ENCODE assay signal across 8 cellular contexts in the genomic region with DNA sequence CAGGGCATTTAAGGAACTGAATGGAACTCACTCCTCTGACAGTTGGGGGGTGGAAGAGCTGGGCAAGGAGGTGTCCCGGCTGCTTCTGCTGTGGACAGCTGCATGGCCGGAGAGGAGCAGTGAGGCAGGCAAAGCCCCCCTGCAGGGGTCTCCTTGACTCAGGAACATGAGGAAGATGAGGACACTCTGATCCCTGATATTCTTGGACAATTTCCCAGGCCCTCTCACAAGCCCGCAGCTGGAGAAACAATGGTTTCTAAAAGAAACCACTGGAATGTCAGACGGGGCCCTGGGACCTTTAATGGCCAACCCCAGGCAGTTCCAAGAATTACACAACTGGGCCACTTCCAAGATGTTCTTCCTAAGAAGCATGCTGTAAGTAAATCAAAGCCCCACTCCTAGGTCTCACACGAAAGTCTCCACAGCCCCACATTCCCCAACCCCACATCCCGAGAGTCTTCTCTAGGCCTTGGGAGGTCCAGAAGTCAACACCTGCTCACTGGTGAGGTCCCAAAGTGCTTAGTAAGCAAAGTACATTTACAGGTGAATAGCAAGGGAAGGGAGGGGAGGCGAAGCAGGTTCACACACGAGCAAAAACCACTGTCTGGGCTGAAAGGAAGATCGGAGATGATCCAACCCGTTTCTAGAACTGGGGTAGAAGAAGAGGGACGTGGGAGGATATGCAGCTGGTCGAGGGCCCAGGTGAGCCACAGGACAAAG. TPM values are rescaled to one million over a fixed set of nuclear protein-coding genes. Genes with fewer than 3 reads are reported as not detected.
A peak's percentile ranks its signal among the peaks of the same experiment; 100 is the strongest.
DNase-seq lines count a peak whose midpoint lies in the region; ATAC-seq and TF ChIP-seq lines count a peak whose summit lies in the region.

No MANE protein-coding gene starts in this region.

- peak overlapping the region; percentile 88 for H3K27ac ChIP-seq in left ventricle myocardium inferior (replicated peaks)

- DNase-seq in H4 (ENCODE audit: low spot score) = peak; percentile 86
- DNase-seq in activated CD8-positive, alpha-beta T cell treated with anti-CD3 and anti-CD28 coated beads, Interleukin-2, amount 10 ng/mL, durations not matched to agents 7 days and 5 days = no peak
- DNase-seq in left ventricle myocardium inferior = peak; percentile 53
- no peak for DNase-seq in cerebellar cortex (ENCODE audit: low spot score)
- no peak for DNase-seq in NCI-H82 (lab: John Stamatoyannopoulos, UW)

- TF ChIP-seq CTCF in left ventricle myocardium inferior (IDR thresholded peaks at IDR 0.05; ENCODE audit: borderline replicate concordance) = no peak

- intact Hi-C loops in left ventricle myocardium inferior (cut with micrococcal nuclease) = no loop called here

- H3K27me3 ChIP-seq in left ventricle myocardium inferior (ENCODE audit: low read depth) = no peaks in the 10 kb centered on the region

- H3K9me3 Mint-ChIP-seq in activated CD8-positive, alpha-beta T cell treated with anti-CD3 and anti-CD28 coated beads, Interleukin-2, amount 10 ng/mL, durations not matched to agents 7 days and 5 days (ENCODE audit: insufficient read depth) = no peaks in the 10 kb centered on the region
- no peaks in the 10 kb centered on the region for H3K9me3 Mint-ChIP-seq in stimulated activated memory B cell treated with anti-CD40 and anti-IgM and Interleukin-4, amounts not matched to agents 10 μg/mL and 1 μg/mL and 100 μg/mL, for 72 hours

- H3K9me3 ChIP-seq in left ventricle myocardium inferior (replicated peaks) = no peaks in the 10 kb centered on the region

- peak overlapping the region; percentile 90 for H3K4me3 Mint-ChIP-seq in activated CD8-positive, alpha-beta T cell treated with anti-CD3 and anti-CD28 coated beads, Interleukin-2, amount 10 ng/mL, durations not matched to agents 7 days and 5 days
- peak overlapping the region; percentile 66 for H3K4me3 Mint-ChIP-seq in stimulated activated memory B cell treated with anti-CD40 and anti-IgM and Interleukin-4, amounts not matched to agents 10 μg/mL and 1 μg/mL and 100 μg/mL, for 72 hours

- H3K27ac Mint-ChIP-seq in activated CD8-positive, alpha-beta T cell treated with anti-CD3 and anti-CD28 coated beads, Interleukin-2, amount 10 ng/mL, durations not matched to agents 7 days and 5 days = peak overlapping the region; percentile 92
- H3K27ac Mint-ChIP-seq in stimulated activated memory B cell treated with anti-CD40 and anti-IgM and Interleukin-4, amounts not matched to agents 10 μg/mL and 1 μg/mL and 100 μg/mL, for 72 hours = peak overlapping the region; percentile 86

- H3K4me3 ChIP-seq in left ventricle myocardium inferior = peak overlapping the region; percentile 88

- peaks cover 55% of the 10 kb centered on the region for H3K4me1 Mint-ChIP-seq in activated CD8-positive, alpha-beta T cell treated with anti-CD3 and anti-CD28 coated beads, Interleukin-2, amount 10 ng/mL, durations not matched to agents 7 days and 5 days (ENCODE audit: low read depth)
- peaks cover 44% of the 10 kb centered on the region for H3K4me1 Mint-ChIP-seq in stimulated activated memory B cell treated with anti-CD40 and anti-IgM and Interleukin-4, amounts not matched to agents 10 μg/mL and 1 μg/mL and 100 μg/mL, for 72 hours

- ATAC-seq in activated CD8-positive, alpha-beta T cell treated with anti-CD3 and anti-CD28 coated beads, Interleukin-2, amount 10 ng/mL, durations not matched to agents 7 days and 5 days = no peak
- ATAC-seq in stimulated activated memory B cell treated with anti-CD40 and anti-IgM and Interleukin-4, amounts not matched to agents 10 μg/mL and 1 μg/mL and 100 μg/mL, for 72 hours = no peak
- no peak for ATAC-seq in HG03095 (IDR thresholded peaks at IDR 0.05; ENCODE audit: unreplicated experiment)
- ATAC-seq in HG02884 (IDR thresholded peaks at IDR 0.05; ENCODE audit: unreplicated experiment) = no peak

- CTCF ChIA-PET in activated CD8-positive, alpha-beta T cell treated with anti-CD3 and anti-CD28 coated beads, Interleukin-2, amount 10 ng/mL, durations not matched to agents 7 days and 5 days (lab: Charles Lee) = interaction anchor here (0.9 to 21.6 kb wide), 8 partner anchors 8 to 73 kb away, joined by 3 to 610 read pairs (median 4); a partner anchor contains a TSS

- peaks cover 2% of the 10 kb centered on the region for H3K27me3 Mint-ChIP-seq in activated CD8-positive, alpha-beta T cell treated with anti-CD3 and anti-CD28 coated beads, Interleukin-2, amount 10 ng/mL, durations not matched to agents 7 days and 5 days (ENCODE audit: low read depth)
- H3K27me3 Mint-ChIP-seq in stimulated activated memory B cell treated with anti-CD40 and anti-IgM and Interleukin-4, amounts not matched to agents 10 μg/mL and 1 μg/mL and 100 μg/mL, for 72 hours = no peaks in the 10 kb centered on the region

- peaks cover 13% of the 10 kb centered on the region for H3K36me3 Mint-ChIP-seq in activated CD8-positive, alpha-beta T cell treated with anti-CD3 and anti-CD28 coated beads, Interleukin-2, amount 10 ng/mL, durations not matched to agents 7 days and 5 days (ENCODE audit: low read depth)
- H3K36me3 Mint-ChIP-seq in stimulated activated memory B cell treated with anti-CD40 and anti-IgM and Interleukin-4, amounts not matched to agents 10 μg/mL and 1 μg/mL and 100 μg/mL, for 72 hours = peaks cover 9% of the 10 kb centered on the region

- POLR2A ChIA-PET in activated CD8-positive, alpha-beta T cell treated with anti-CD3 and anti-CD28 coated beads, Interleukin-2, amount 10 ng/mL, durations not matched to agents 7 days and 5 days (lab: Charles Lee) = interaction anchor here (0.7 kb wide), 1 partner anchor 65 kb away, joined by 3 read pairs; no protein-coding TSS in a partner anchor

- H3K4me1 ChIP-seq in left ventricle myocardium inferior = peaks cover 50% of the 10 kb centered on the region

- no peaks in the 10 kb centered on the region for H3K36me3 ChIP-seq in left ventricle myocardium inferior

RNA-seq across cellular contexts. Expression of a gene that starts 1.0 kb away (rescaled TPM):
- 12.4 and 12.7 TPM in 2 replicates for total RNA-seq in H4 (2014; rRNA removed; shearing (Covaris generic))
- 10 to 100 TPM; 34.2 to 36.0 TPM for total RNA-seq in activated CD8-positive, alpha-beta T cell treated with anti-CD3 and anti-CD28 coated beads, Interleukin-2, amount 10 ng/mL, durations not matched to agents 7 days and 5 days
- 9.3 TPM for total RNA-seq in left ventricle myocardium inferior

RNA-seq across cellular contexts. Expression of a gene that starts 14.9 kb away (rescaled TPM):
- not detected in 2 replicates for total RNA-seq in H4 (2014; rRNA removed; shearing (Covaris generic))
- 1 to 10 TPM; 3.3 to 3.4 TPM for total RNA-seq in activated CD8-positive, alpha-beta T cell treated with anti-CD3 and anti-CD28 coated beads, Interleukin-2, amount 10 ng/mL, durations not matched to agents 7 days and 5 days
- total RNA-seq in left ventricle myocardium inferior = 2.3 TPM

RNA-seq across cellular contexts. Expression of a gene that starts 26.5 kb away (rescaled TPM):
- total RNA-seq in H4 (2014; rRNA removed; shearing (Covaris generic)) = 1.5 and 2.1 TPM in 2 replicates
- under 1 TPM in 1 of 2 experiments, not detected in 1; 0.34 TPM for total RNA-seq in activated CD8-positive, alpha-beta T cell treated with anti-CD3 and anti-CD28 coated beads, Interleukin-2, amount 10 ng/mL, durations not matched to agents 7 days and 5 days
- total RNA-seq in left ventricle myocardium inferior = not detected

RNA-seq across cellular contexts. Expression of a gene that starts 55.7 kb away (rescaled TPM):
- not detected in 2 replicates for total RNA-seq in H4 (2014; rRNA removed; shearing (Covaris generic))
- not detected for total RNA-seq in activated CD8-positive, alpha-beta T cell treated with anti-CD3 and anti-CD28 coated beads, Interleukin-2, amount 10 ng/mL, durations not matched to agents 7 days and 5 days
- total RNA-seq in left ventricle myocardium inferior = not detected

Comparison
In these comparisons a context has a peak if more than half of its experiments do, and no peak if none do; other contexts are left out.
1. DNase-seq: peak in H4 (single experiment) and left ventricle myocardium inferior (single experiment); none in activated CD8-positive, alpha-beta T cell treated with anti-CD3 and anti-CD28 coated beads, Interleukin-2, amount 10 ng/mL, durations not matched to agents 7 days and 5 days (single experiment), cerebellar cortex (single experiment) and NCI-H82 (single experiment).